In genomic region chr9:69192214-69192613, GRCh38 we compare ENCODE assay signal across 1 cellular context.
TF ChIP-seq lines count a peak whose summit lies in the region.

No MANE protein-coding gene starts in this region.

TF ChIP-seq in IMR-90, 13 proteins besides CTCF, POLR2A, EP300 and RAD21:
- TF ChIP-seq USF2 (IDR thresholded peaks at IDR 0.05; ENCODE audit: low read depth, low read length) = no peak
- no peak for TF ChIP-seq SMC3 (IDR thresholded peaks at IDR 0.05; ENCODE audit: low read depth, low read length)
- no peak for TF ChIP-seq MAZ (IDR thresholded peaks at IDR 0.05; ENCODE audit: borderline replicate concordance, low read depth, low read length)
- TF ChIP-seq FOS (IDR thresholded peaks at IDR 0.05; ENCODE audit: low read depth, low read length) = no peak
- no peak for TF ChIP-seq BHLHE40 (IDR thresholded peaks at IDR 0.05; ENCODE audit: low read depth, low read length)
- TF ChIP-seq CEBPB (IDR thresholded peaks at IDR 0.05; ENCODE audit: low read depth, low read length) = no peak
- no peak for TF ChIP-seq CHD1 (IDR thresholded peaks at IDR 0.05; ENCODE audit: low read depth, low read length)
- TF ChIP-seq RFX5 (IDR thresholded peaks at IDR 0.05; ENCODE audit: low read depth, low read length) = no peak
- TF ChIP-seq ELK1 (IDR thresholded peaks at IDR 0.05; ENCODE audit: borderline replicate concordance, low read depth, low read length) = no peak
